ENCODE assay signal across 23 cellular contexts in genomic region chr9:4575997-4576396, GRCh38.
"Had no signal": no experiment of that assay in that cellular context is flagged by ENCODE, and none has a peak within 500 bp of the region (broad histone marks: within the 10 kb centered on the region; RNA-seq: fewer than 3 reads in every experiment).

No MANE protein-coding gene starts in this region.

- H3K4me2 ChIP-seq: PC-9 had no signal

- H2AFZ ChIP-seq: PC-9 had no signal

- H3K27ac ChIP-seq: PC-9 had no signal

- H3K4me3 ChIP-seq: PC-9 had no signal

- DNase-seq: activated CD4-positive, alpha-beta T cell treated with anti-CD3 and anti-CD28 coated beads, Interleukin-2, amount 10 ng/mL, durations not matched to agents 24 days and 14 days; activated CD4-positive, alpha-beta T cell treated with anti-CD3 and anti-CD28 coated beads, Interleukin-2, amount 50 U/mL, for 48 hours; activated CD4-positive, CD25-positive, alpha-beta regulatory T cell treated with anti-CD3 and anti-CD28 coated beads, Interleukin-2, amount 50 U/mL, for 72 hours; activated CD8-positive, alpha-beta memory T cell treated with anti-CD3 and anti-CD28 coated beads, Interleukin-2, amount 10 ng/mL, durations not matched to agents 7 days and 5 days; activated effector memory CD4-positive, alpha-beta T cell treated with anti-CD3 and anti-CD28 coated beads, Interleukin-2, amount 50 U/mL, for 16 hours; activated naive CD4-positive, alpha-beta T cell treated with Interleukin-2 at 50 U/mL for 16 hours; activated naive CD8-positive, alpha-beta T cell treated with anti-CD3 and anti-CD28 coated beads, Interleukin-2, amount 50 U/mL, for 24 hours; activated T-cell treated with anti-CD3 and anti-CD28 coated beads, Interleukin-2, amount 50 U/mL, for 24 hours; amygdala; central memory CD4-positive, alpha-beta T cell; MM.1S; NCI-H1105 treated with DMSO at 0.1 percent for 48 hours; NCI-H1436 treated with DMSO at 0.1 percent for 48 hours; NCI-H187; NCI-H2081; NCI-H446; NCI-H524; PC-9; SIG-M5; T-helper 17 cell; T-helper 9 cell had no signal

- ATAC-seq: activated CD8-positive, alpha-beta memory T cell treated with anti-CD3 and anti-CD28 coated beads, Interleukin-2, amount 10 ng/mL, durations not matched to agents 7 days and 5 days; activated naive CD4-positive, alpha-beta T cell treated with anti-CD3 and anti-CD28 coated beads, Interleukin-2, amount 50 U/mL, for 72 hours; activated naive CD8-positive, alpha-beta T cell treated with anti-CD3 and anti-CD28 coated beads, Interleukin-2, amount 50 U/mL, for 24 hours; T-helper 17 cell; WTC11 had no signal
